26 cellular contexts compared by ENCODE assay signal in genomic region chr1:204194771-204195170, GRCh38. TPM values are rescaled to one million over a fixed set of nuclear protein-coding genes. Genes with fewer than 3 reads are reported as not detected.
"Had no signal": no experiment of that assay in that cellular context is flagged by ENCODE, and none has a peak within 500 bp of the region (broad histone marks: within the 10 kb centered on the region; RNA-seq: fewer than 3 reads in every experiment).

No MANE protein-coding gene starts in this region.

- H3K27me3 ChIP-seq: right atrium auricular region, uterus had no signal

- H3K36me3 ChIP-seq: gastrocnemius medialis, heart left ventricle, left lung, prostate gland, right atrium auricular region, tibial nerve, uterus had no signal

- H3K27ac ChIP-seq: coronary artery, gastrocnemius medialis, heart left ventricle, left lung, prostate gland, right atrium auricular region, tibial nerve, uterus had no signal

- ATAC-seq: activated CD8-positive, alpha-beta T cell treated with anti-CD3 and anti-CD28 coated beads, Interleukin-2, amount 10 ng/mL, durations not matched to agents 7 days and 5 days; activated naive CD8-positive, alpha-beta T cell treated with anti-CD3 and anti-CD28 coated beads, Interleukin-2, amount 50 U/mL, for 24 hours; esophagus mucosa; gastrocnemius medialis; heart left ventricle; left lung had no signal

- H3K27ac Mint-ChIP-seq: activated CD4-positive, alpha-beta T cell treated with anti-CD3 and anti-CD28 coated beads, Interleukin-2, amount 10 ng/mL, durations not matched to agents 24 days and 14 days; activated CD8-positive, alpha-beta T cell treated with anti-CD3 and anti-CD28 coated beads, Interleukin-2, amount 10 ng/mL, durations not matched to agents 7 days and 5 days; activated naive CD8-positive, alpha-beta T cell treated with anti-CD3 and anti-CD28 coated beads, Interleukin-2, amount 50 U/mL, for 24 hours; activated T-cell treated with anti-CD3 and anti-CD28 coated beads, Interleukin-2, amount 50 U/mL, for 24 hours; activated T-helper 2 cell treated with anti-CD3 and anti-CD28 coated beads, Interferon-gamma antibody, Interleukin-2, Interleukin-4, amounts not matched to agents 10 μg/mL and 5 μg/mL and 100 μg/mL, durations not matched to agents 14 hours and 24 hours and 36 hours; stimulated activated naive CD8-positive, alpha-beta T cell treated with anti-CD3 and anti-CD28 coated beads, Interleukin-15, Interleukin-2, amounts not matched to agents 100 ng/mL and 50 ng/mL, for 24 hours; T-helper 2 cell treated with Interferon-gamma antibody and Interleukin-4, amounts not matched to agents 5 μg/mL and 100 μg/mL, for 36 hours had no signal

- H3K9me3 ChIP-seq: gastrocnemius medialis, heart left ventricle, left lung, prostate gland, right atrium auricular region, tibial nerve, uterus had no signal

- DNase-seq: activated CD4-positive, alpha-beta T cell treated with anti-CD3 and anti-CD28 coated beads, Interleukin-2, amount 10 ng/mL, durations not matched to agents 24 days and 14 days; activated CD8-positive, alpha-beta T cell treated with anti-CD3 and anti-CD28 coated beads, Interleukin-2, amount 10 ng/mL, durations not matched to agents 7 days and 5 days; activated naive CD4-positive, alpha-beta T cell treated with Interleukin-2 at 50 U/mL for 16 hours; activated naive CD8-positive, alpha-beta T cell treated with anti-CD3 and anti-CD28 coated beads, Interleukin-2, amount 50 U/mL, for 24 hours; activated T-cell treated with anti-CD3 and anti-CD28 coated beads, Interleukin-2, amount 50 U/mL, for 24 hours; anterior cingulate cortex; gastrocnemius medialis; heart left ventricle; left lung; mammary epithelial cell; naive B cell; stimulated activated CD4-positive, alpha-beta T cell treated with anti-CD3 and anti-CD28 coated beads, Interleukin-15, amount 100 ng/mL, for 24 hours; stimulated activated CD4-positive, alpha-beta T cell treated with anti-CD3 and anti-CD28 coated beads, Interleukin-2, amount 100 ng/mL, for 48 hours; uterus had no signal

- H3K9me3 Mint-ChIP-seq: activated CD4-positive, alpha-beta T cell treated with anti-CD3 and anti-CD28 coated beads, Interleukin-2, amount 10 ng/mL, durations not matched to agents 24 days and 14 days; activated naive CD8-positive, alpha-beta T cell treated with anti-CD3 and anti-CD28 coated beads, Interleukin-2, amount 50 U/mL, for 24 hours; activated T-cell treated with anti-CD3 and anti-CD28 coated beads, Interleukin-2, amount 50 U/mL, for 24 hours; activated T-helper 2 cell treated with anti-CD3 and anti-CD28 coated beads, Interferon-gamma antibody, Interleukin-2, Interleukin-4, amounts not matched to agents 10 μg/mL and 5 μg/mL and 100 μg/mL, durations not matched to agents 14 hours and 24 hours and 36 hours; naive B cell; stimulated activated naive CD8-positive, alpha-beta T cell treated with anti-CD3 and anti-CD28 coated beads, Interleukin-15, Interleukin-2, amounts not matched to agents 100 ng/mL and 50 ng/mL, for 24 hours; T-helper 2 cell treated with Interferon-gamma antibody and Interleukin-4, amounts not matched to agents 5 μg/mL and 100 μg/mL, for 36 hours had no signal

- H3K36me3 Mint-ChIP-seq: naive B cell had no signal

- FAIRE-seq: endometrium had no signal

- H3K4me3 Mint-ChIP-seq: activated CD4-positive, alpha-beta T cell treated with anti-CD3 and anti-CD28 coated beads, Interleukin-2, amount 10 ng/mL, durations not matched to agents 24 days and 14 days; activated CD8-positive, alpha-beta T cell treated with anti-CD3 and anti-CD28 coated beads, Interleukin-2, amount 10 ng/mL, durations not matched to agents 7 days and 5 days; activated naive CD8-positive, alpha-beta T cell treated with anti-CD3 and anti-CD28 coated beads, Interleukin-2, amount 50 U/mL, for 24 hours; activated T-cell treated with anti-CD3 and anti-CD28 coated beads, Interleukin-2, amount 50 U/mL, for 24 hours; neural crest cell; stimulated activated naive CD8-positive, alpha-beta T cell treated with anti-CD3 and anti-CD28 coated beads, Interleukin-15, Interleukin-2, amounts not matched to agents 100 ng/mL and 50 ng/mL, for 24 hours; T-helper 2 cell treated with Interferon-gamma antibody and Interleukin-4, amounts not matched to agents 5 μg/mL and 100 μg/mL, for 36 hours had no signal

- H3K4me3 ChIP-seq: coronary artery, gastrocnemius medialis, heart left ventricle, left lung, prostate gland, right atrium auricular region, tibial nerve, uterus had no signal

RNA-seq across cellular contexts. Expression of gene KISS1, which starts 1.5 kb away (rescaled TPM):
- total RNA-seq: activated CD4-positive, alpha-beta T cell treated with anti-CD3 and anti-CD28 coated beads, Interleukin-2, amount 10 ng/mL, durations not matched to agents 24 days and 14 days; activated CD8-positive, alpha-beta T cell treated with anti-CD3 and anti-CD28 coated beads, Interleukin-2, amount 10 ng/mL, durations not matched to agents 7 days and 5 days; activated T-helper 2 cell treated with anti-CD3 and anti-CD28 coated beads, Interferon-gamma antibody, Interleukin-2, Interleukin-4, amounts not matched to agents 10 μg/mL and 5 μg/mL and 100 μg/mL, durations not matched to agents 14 hours and 24 hours and 36 hours; esophagus mucosa; gastrocnemius medialis; heart left ventricle; mammary epithelial cell; neural crest cell; osteocyte; right atrium auricular region; skeletal muscle tissue; tibial nerve; uterus had no signal
- polyA plus RNA-seq: heart left ventricle, mammary epithelial cell had no signal

RNA-seq across cellular contexts. Expression of gene GOLT1A, which starts 19.0 kb away (rescaled TPM):
- total RNA-seq: activated CD4-positive, alpha-beta T cell treated with anti-CD3 and anti-CD28 coated beads, Interleukin-2, amount 10 ng/mL, durations not matched to agents 24 days and 14 days; activated CD8-positive, alpha-beta T cell treated with anti-CD3 and anti-CD28 coated beads, Interleukin-2, amount 10 ng/mL, durations not matched to agents 7 days and 5 days; esophagus mucosa; neural crest cell; osteocyte; right atrium auricular region; skeletal muscle tissue; tibial nerve had no signal

RNA-seq across cellular contexts. Expression of gene REN, which starts 28.6 kb away (rescaled TPM):
- total RNA-seq: activated CD4-positive, alpha-beta T cell treated with anti-CD3 and anti-CD28 coated beads, Interleukin-2, amount 10 ng/mL, durations not matched to agents 24 days and 14 days; activated CD8-positive, alpha-beta T cell treated with anti-CD3 and anti-CD28 coated beads, Interleukin-2, amount 10 ng/mL, durations not matched to agents 7 days and 5 days; activated T-helper 2 cell treated with anti-CD3 and anti-CD28 coated beads, Interferon-gamma antibody, Interleukin-2, Interleukin-4, amounts not matched to agents 10 μg/mL and 5 μg/mL and 100 μg/mL, durations not matched to agents 14 hours and 24 hours and 36 hours; esophagus mucosa; heart left ventricle; mammary epithelial cell; neural crest cell; osteocyte; skeletal muscle tissue; tibial nerve had no signal
- polyA plus RNA-seq: heart left ventricle had no signal

RNA-seq across cellular contexts. Expression of gene ETNK2, which starts 42.9 kb away (rescaled TPM):
- total RNA-seq: activated CD4-positive, alpha-beta T cell treated with anti-CD3 and anti-CD28 coated beads, Interleukin-2, amount 10 ng/mL, durations not matched to agents 24 days and 14 days had no signal
